ENCODE assay signal across 8 cellular contexts in the genomic region with DNA sequence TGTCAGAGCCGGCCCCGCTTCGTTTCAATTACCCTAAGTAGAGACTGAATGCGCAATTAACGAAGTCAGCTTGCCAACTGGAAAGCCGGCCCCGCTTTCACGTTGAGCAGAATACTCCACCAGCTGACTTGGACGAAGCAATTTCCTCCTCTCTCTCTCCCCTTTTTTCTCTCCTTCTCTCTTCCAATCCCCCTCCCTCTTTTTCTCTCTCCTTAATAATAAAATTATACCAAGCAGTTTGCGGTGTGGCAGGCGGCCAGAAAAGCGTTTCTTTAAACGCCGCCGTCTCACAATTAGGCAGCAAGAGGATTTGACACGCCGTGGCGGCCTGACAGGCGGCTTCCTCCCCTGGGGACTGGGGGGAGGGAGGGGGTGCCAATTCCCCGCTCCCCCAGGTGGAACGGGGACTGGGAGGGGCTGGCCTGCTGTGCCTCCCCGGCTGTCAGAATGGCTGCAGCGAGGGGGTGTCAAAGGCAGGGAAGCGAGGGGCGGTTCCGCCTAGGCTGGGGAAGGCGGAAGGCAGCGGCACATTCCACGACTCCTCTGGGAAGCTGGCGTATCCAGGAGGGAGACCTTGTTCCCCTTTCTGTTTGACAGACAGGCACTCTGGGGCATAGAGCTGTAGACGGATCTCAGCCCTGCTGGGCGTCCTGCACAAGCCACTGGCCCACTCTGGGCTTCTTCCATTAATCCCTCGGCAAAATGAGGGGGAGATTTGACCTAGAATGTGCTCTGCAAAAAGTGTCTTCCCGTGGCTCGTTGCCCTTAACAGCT. TPM values are rescaled to one million over a fixed set of nuclear protein-coding genes. Genes with fewer than 3 reads are reported as not detected.
DNase-seq lines count a peak whose midpoint lies in the region; ATAC-seq, FAIRE-seq and TF ChIP-seq lines count a peak whose summit lies in the region.

No MANE protein-coding gene starts in this region.

- H3K9me1 ChIP-seq in keratinocyte (ENCODE audit: control insufficient read depth, extremely low read depth, insufficient read depth, low read length), result no peaks in the 10 kb centered on the region

- H3K4me1 Mint-ChIP-seq in MCF 10A (ENCODE audit: insufficient read depth, unreplicated experiment), result peaks cover 18% of the 10 kb centered on the region

- no peak for FAIRE-seq in keratinocyte (lab: Jason Lieb, UNC)
- FAIRE-seq in small intestine (lab: Jason Lieb, UNC), result no peak
- FAIRE-seq in H54 (lab: Jason Lieb, UNC), result no peak

- H3K4me1 ChIP-seq in ACC112 (ENCODE audit: control insufficient read depth, insufficient read depth, low read length, unreplicated experiment) (peaks cover 12% of the 10 kb centered on the region), keratinocyte (ENCODE audit: control insufficient read depth, extremely low read depth, insufficient read depth, low read length) (peaks cover 43% of the 10 kb centered on the region), small intestine (ENCODE audit: control insufficient read depth in 2 of 2, insufficient read depth in 1 of 2, low read depth in 1 of 2, low read length in 1 of 2) (peaks cover 2 to 10% of the 10 kb centered on the region in 2 donors)

- BruUV-seq in MCF 10A (replicated peaks; lab: Mats Ljungman, UMichigan), result no TSS peak

- H3K9me3 ChIP-seq in keratinocyte (ENCODE audit: control insufficient read depth, low read depth, low read length), result no peaks in the 10 kb centered on the region
- no peaks in the 10 kb centered on the region for H3K9me3 ChIP-seq in small intestine (ENCODE audit: control insufficient read depth, low read depth)

- H2AFZ ChIP-seq in ACC112 (ENCODE audit: low read length, unreplicated experiment), result no peak overlapping the region
- no peak overlapping the region for H2AFZ ChIP-seq in keratinocyte (ENCODE audit: control insufficient read depth, low read length)

- H3K4me3 ChIP-seq in ACC112 (ENCODE audit: low read depth, low read length) (peak overlapping the region; percentile 77), keratinocyte (ENCODE audit: control insufficient read depth in 2 of 3, extremely low read depth in 1 of 3, insufficient read depth in 2 of 3, low read depth in 1 of 3, low read length in 3 of 3) (peak overlapping the region; percentile 4 to 51 (median 51)), small intestine (ENCODE audit: low read depth in 1 of 2, low read length in 2 of 2) (peak overlapping the region; percentile 40 to 59)

- no peak overlapping the region for H3K27ac Mint-ChIP-seq in MCF 10A (ENCODE audit: low read depth, unreplicated experiment)

- H3K9ac ChIP-seq in keratinocyte (ENCODE audit: control insufficient read depth, extremely low read depth, insufficient read depth, low read length), result peak overlapping the region; percentile 64

- H3K27me3 ChIP-seq in ACC112 (ENCODE audit: insufficient read depth, low read length) (no peaks in the 10 kb centered on the region), keratinocyte (ENCODE audit: control insufficient read depth, extremely low read depth, insufficient read depth, low read length) (no peaks in the 10 kb centered on the region), small intestine (ENCODE audit: control insufficient read depth in 2 of 2, insufficient read depth in 2 of 2, low read length in 2 of 2) (peaks cover 0 to 5% of the 10 kb centered on the region in 2 donors)

- H3K27me3 Mint-ChIP-seq in MCF 10A (ENCODE audit: insufficient read depth, unreplicated experiment), result no peaks in the 10 kb centered on the region

- 10 to 17% (median 14%) methylated on average over 35 of the region's 35 CpGs for WGBS in small intestine, 3 donors

- no peaks in the 10 kb centered on the region for H3K79me2 ChIP-seq in ACC112 (ENCODE audit: control insufficient read depth, insufficient read depth, low read length, unreplicated experiment)
- H3K79me2 ChIP-seq in keratinocyte (ENCODE audit: control insufficient read depth, insufficient read depth, low read length), result peaks cover 43% of the 10 kb centered on the region

- intact Hi-C loops in MCF 10A (cut with micrococcal nuclease), result no loop called here

- CTCF ChIA-PET in MCF 10A (lab: Yijun Ruan, JAX), result no interaction called here

- peaks cover 11% of the 10 kb centered on the region for H3K36me3 Mint-ChIP-seq in MCF 10A (ENCODE audit: insufficient read depth, unreplicated experiment)

- H3K27ac ChIP-seq in ACC112 (ENCODE audit: low read depth, low read length), result no peak overlapping the region
- peak overlapping the region; percentile 18 for H3K27ac ChIP-seq in keratinocyte (ENCODE audit: control insufficient read depth, insufficient read depth, low read length)
- no peak overlapping the region for H3K27ac ChIP-seq in small intestine (ENCODE audit: low read depth in 1 of 2, low read length in 1 of 2)

- TF ChIP-seq CTCF in MCF 10A (IDR thresholded peaks at IDR 0.05; ENCODE audit: unreplicated experiment) (no peak), keratinocyte (optimal IDR thresholded peaks at IDR 0.05 in 1 of 3, IDR thresholded peaks at IDR 0.05 in 1 of 3, conservative IDR thresholded peaks at IDR 0.05 in 1 of 3; ENCODE audit: extremely low read depth in 1 of 3, insufficient read depth in 2 of 3, low read length in 3 of 3) (no peak)

- ATAC-seq in GM19395 (IDR thresholded peaks at IDR 0.05; ENCODE audit: unreplicated experiment) (peak; percentile 21), GM19452 (IDR thresholded peaks at IDR 0.05; ENCODE audit: unreplicated experiment) (no peak)

- peaks cover 13% of the 10 kb centered on the region for H4K20me1 ChIP-seq in keratinocyte (ENCODE audit: control insufficient read depth, extremely low read depth, insufficient read depth, low read length)

- POLR2A ChIA-PET in MCF 10A (lab: Yijun Ruan, JAX), result interaction anchor here (0.6 kb wide), 1 partner anchor 28 kb away, joined by 3 read pairs; no protein-coding TSS in a partner anchor

- DNase-seq in NCI-H748 (lab: John Stamatoyannopoulos, UW; ENCODE audit: unreplicated experiment) (peak; percentile 84), MCF 10A (ENCODE audit: unreplicated experiment) (no peak), keratinocyte (ENCODE audit: low read depth, low spot score) (no peak), small intestine (peak; percentile 23), H54 (ENCODE audit: insufficient read length, low spot score) (no peak)

- H3K4me2 ChIP-seq in keratinocyte (ENCODE audit: control insufficient read depth, extremely low read depth, insufficient read depth, low read depth, low read length), result peak overlapping the region; percentile 81

- no peaks in the 10 kb centered on the region for H3K9me3 Mint-ChIP-seq in MCF 10A (ENCODE audit: unreplicated experiment)

- H3K4me3 Mint-ChIP-seq in MCF 10A (ENCODE audit: unreplicated experiment), result peak overlapping the region; percentile 66

- dilution Hi-C loops in keratinocyte (cut with MboI; ENCODE audit: extremely low pct_ligation_motif_present, low sequenced_read_pairs), result no loop called here

- H3K36me3 ChIP-seq in ACC112 (ENCODE audit: insufficient read depth, low read length) (no peaks in the 10 kb centered on the region), keratinocyte (ENCODE audit: control insufficient read depth in 2 of 2, extremely low read depth in 1 of 2, insufficient read depth in 2 of 2, low read length in 2 of 2) (peaks cover 0 to 2% of the 10 kb centered on the region in 2 experiments), small intestine (ENCODE audit: control insufficient read depth in 2 of 2, insufficient read depth in 2 of 2, low read length in 2 of 2) (peaks cover 0 to 2% of the 10 kb centered on the region in 2 donors)

- no peak for TF ChIP-seq POLR2A in H54 (IDR thresholded peaks at IDR 0.05; ENCODE audit: low read depth, low read length)

RNA-seq across cellular contexts. Expression of gene SREBF1, which starts 52.8 kb away (rescaled TPM):
- total RNA-seq in MCF 10A (2022), result 87.1 and 91.7 TPM in 2 replicates
- 51.7 to 62.3 TPM (median 59.8 TPM) in 3 replicates for polyA plus RNA-seq in keratinocyte
- polyA plus RNA-seq in keratinocyte (2011; ENCODE audit: low read depth), result 141 TPM
- 13.1 and 22.9 TPM in 2 replicates for polyA plus RNA-seq in keratinocyte (2011; cell fraction: cytosol; rRNA removed)
- polyA plus RNA-seq in keratinocyte (2011; cell fraction: nucleus; rRNA removed), result 193 and 230 TPM in 2 replicates
- polyA plus RNA-seq in keratinocyte (2012; ENCODE audit: low replicate concordance), result 58.4 and 115 TPM in 2 replicates
- 92.2 to 212 TPM (median 99.5 TPM) in 3 replicates for polyA minus RNA-seq in keratinocyte
- 158 TPM for polyA minus RNA-seq in keratinocyte (2011; cell fraction: cytosol; rRNA and poly(A)+ RNA removed)
- polyA minus RNA-seq in keratinocyte (2011; cell fraction: nucleus; rRNA and poly(A)+ RNA removed), result 274 and 384 TPM in 2 replicates
- polyA plus RNA-seq in small intestine, result 100 to 1,000 TPM in 2 of 3 donors, 10 to 100 TPM in 1; 99.7 to 155 (median 111) TPM

Comparison
In these comparisons a context has a peak if more than half of its experiments do, and no peak if none do; other contexts are left out.
1. DNase-seq: peak in NCI-H748 (single experiment) and small intestine (single experiment); none in MCF 10A (single experiment), keratinocyte (single experiment) and H54 (single experiment).
2. Peak in every context shown above with its lines, with median percentiles within 50 percentile points of each other: H3K4me3 ChIP-seq.